Comparison of ENCODE assay signal across 8 cellular contexts in genomic region chr1:153749408-153750005, GRCh38. TPM values are rescaled to one million over a fixed set of nuclear protein-coding genes. Genes with fewer than 3 reads are reported as not detected.
DNase-seq lines count a peak whose midpoint lies in the region; ATAC-seq and TF ChIP-seq lines count a peak whose summit lies in the region.

No MANE protein-coding gene starts in this region.

- TF ChIP-seq POLR2A in GM18505 (IDR thresholded peaks at IDR 0.05; ENCODE audit: borderline replicate concordance, extremely low read depth, insufficient read depth, insufficient read length), result no peak

- H3K36me3 ChIP-seq in skeletal muscle tissue (ENCODE audit: control insufficient read depth in 3 of 3, insufficient read depth in 3 of 3, low read length in 3 of 3), result peaks cover 31 to 63% (median 54%) of the 10 kb centered on the region in 3 donors

- ATAC-seq in HG02840 (IDR thresholded peaks at IDR 0.05; ENCODE audit: low FRiP score, unreplicated experiment) (peak; percentile 70), GM18505 (IDR thresholded peaks at IDR 0.05; ENCODE audit: unreplicated experiment) (no peak)

- H3K4me3 ChIP-seq in skeletal muscle tissue (ENCODE audit: low read length in 3 of 3), result no peak overlapping the region

- H3K9ac ChIP-seq in skeletal muscle tissue (ENCODE audit: low read depth in 1 of 3, low read length in 3 of 3), result no peak overlapping the region

- DNase-seq in GM04504 (ENCODE audit: low read depth) (peak; percentile 55), NCI-H1930 (lab: John Stamatoyannopoulos, UW) (peak; percentile 46 to 70), T-helper 22 cell (ENCODE audit: low read depth) (peak; percentile 48), anterior cingulate cortex (lab: John Stamatoyannopoulos, UW) (peak in 53 of 58 donors; percentile 8 to 82 (median 53)), hippocampal formation (lab: John Stamatoyannopoulos, UW) (peak; percentile 70 to 83)

- H3K4me1 ChIP-seq in skeletal muscle tissue (ENCODE audit: control insufficient read depth in 3 of 3, insufficient read depth in 3 of 3, low read length in 3 of 3), result peaks cover 26 to 40% (median 30%) of the 10 kb centered on the region in 3 donors

- no peaks in the 10 kb centered on the region for H3K9me3 ChIP-seq in skeletal muscle tissue (ENCODE audit: control insufficient read depth in 3 of 3, low read length in 3 of 3)

- peak overlapping the region; percentile 22 for H3K27ac ChIP-seq in skeletal muscle tissue (ENCODE audit: low read depth, low read length)

- no peaks in the 10 kb centered on the region for H3K27me3 ChIP-seq in skeletal muscle tissue (ENCODE audit: control insufficient read depth in 3 of 3, insufficient read depth in 3 of 3, low read length in 3 of 3)

RNA-seq across cellular contexts. Expression of gene INTS3, which starts 21.7 kb away (rescaled TPM):
- 24.0 TPM for total RNA-seq in skeletal muscle tissue

RNA-seq across cellular contexts. Expression of gene SLC27A3, which starts 25.7 kb away (rescaled TPM):
- 16.7 TPM for total RNA-seq in skeletal muscle tissue
